ENCODE assay signal across 1 cellular context in the genomic region with DNA sequence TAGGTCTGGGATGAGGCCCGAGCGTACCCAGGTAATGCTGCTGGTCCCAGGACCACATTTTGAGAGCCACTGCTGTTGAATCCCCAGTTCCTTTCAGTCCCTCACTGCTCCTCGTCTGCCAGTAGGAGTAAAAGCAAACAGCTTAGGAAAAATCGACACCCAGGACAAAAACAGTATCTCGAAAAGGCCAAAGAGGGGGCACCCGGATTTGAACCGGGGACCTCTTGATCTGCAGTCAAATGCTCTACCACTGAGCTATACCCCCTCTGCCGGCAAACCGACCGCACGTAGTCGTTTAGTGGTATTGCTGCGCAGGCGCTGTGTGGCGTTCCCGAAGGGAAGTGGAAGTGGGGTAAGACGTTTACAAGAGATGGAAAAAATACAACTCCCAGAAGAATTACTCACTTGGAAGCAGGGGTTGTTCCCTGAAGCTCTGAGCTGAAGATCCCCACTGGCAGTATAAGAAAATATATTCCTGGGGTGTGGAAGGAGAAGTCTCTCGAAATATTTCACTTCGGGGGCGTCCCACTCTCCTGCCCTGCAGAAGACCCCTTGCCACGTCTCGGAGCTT.
TF ChIP-seq lines count a peak whose summit lies in the region.

No MANE protein-coding gene starts in this region.

TF ChIP-seq in IMR-90, 13 proteins besides CTCF, POLR2A, EP300 and RAD21 (continued from another document):
- TF ChIP-seq MAFK (IDR thresholded peaks at IDR 0.05; ENCODE audit: low read depth, low read length) (no peak), FOS (IDR thresholded peaks at IDR 0.05; ENCODE audit: low read depth, low read length) (peak; percentile 93), MXI1 (IDR thresholded peaks at IDR 0.05; ENCODE audit: borderline replicate concordance, low read depth, low read length) (no peak), RFX5 (IDR thresholded peaks at IDR 0.05; ENCODE audit: low read depth, low read length) (no peak), CHD1 (IDR thresholded peaks at IDR 0.05; ENCODE audit: low read depth, low read length) (no peak; the same call in 1 of the 2 replicates), CEBPB (IDR thresholded peaks at IDR 0.05; ENCODE audit: low read depth, low read length) (no peak), BHLHE40 (IDR thresholded peaks at IDR 0.05; ENCODE audit: low read depth, low read length) (no peak), SMC3 (IDR thresholded peaks at IDR 0.05; ENCODE audit: low read depth, low read length) (peak; percentile 9; the same call in 1 of the 2 replicates)
- TF ChIP-seq, protein P1, sequence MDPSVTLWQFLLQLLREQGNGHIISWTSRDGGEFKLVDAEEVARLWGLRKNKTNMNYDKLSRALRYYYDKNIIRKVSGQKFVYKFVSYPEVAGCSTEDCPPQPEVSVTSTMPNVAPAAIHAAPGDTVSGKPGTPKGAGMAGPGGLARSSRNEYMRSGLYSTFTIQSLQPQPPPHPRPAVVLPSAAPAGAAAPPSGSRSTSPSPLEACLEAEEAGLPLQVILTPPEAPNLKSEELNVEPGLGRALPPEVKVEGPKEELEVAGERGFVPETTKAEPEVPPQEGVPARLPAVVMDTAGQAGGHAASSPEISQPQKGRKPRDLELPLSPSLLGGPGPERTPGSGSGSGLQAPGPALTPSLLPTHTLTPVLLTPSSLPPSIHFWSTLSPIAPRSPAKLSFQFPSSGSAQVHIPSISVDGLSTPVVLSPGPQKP (IDR thresholded peaks at IDR 0.05; ENCODE audit: borderline replicate concordance, low read depth, low read length), result no peak
- TF ChIP-seq, protein P2, sequence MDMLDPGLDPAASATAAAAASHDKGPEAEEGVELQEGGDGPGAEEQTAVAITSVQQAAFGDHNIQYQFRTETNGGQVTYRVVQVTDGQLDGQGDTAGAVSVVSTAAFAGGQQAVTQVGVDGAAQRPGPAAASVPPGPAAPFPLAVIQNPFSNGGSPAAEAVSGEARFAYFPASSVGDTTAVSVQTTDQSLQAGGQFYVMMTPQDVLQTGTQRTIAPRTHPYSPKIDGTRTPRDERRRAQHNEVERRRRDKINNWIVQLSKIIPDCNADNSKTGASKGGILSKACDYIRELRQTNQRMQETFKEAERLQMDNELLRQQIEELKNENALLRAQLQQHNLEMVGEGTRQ (IDR thresholded peaks at IDR 0.05; ENCODE audit: low read depth, low read length), result no peak
